ENCODE assay signal across 11 cellular contexts in the genomic region with DNA sequence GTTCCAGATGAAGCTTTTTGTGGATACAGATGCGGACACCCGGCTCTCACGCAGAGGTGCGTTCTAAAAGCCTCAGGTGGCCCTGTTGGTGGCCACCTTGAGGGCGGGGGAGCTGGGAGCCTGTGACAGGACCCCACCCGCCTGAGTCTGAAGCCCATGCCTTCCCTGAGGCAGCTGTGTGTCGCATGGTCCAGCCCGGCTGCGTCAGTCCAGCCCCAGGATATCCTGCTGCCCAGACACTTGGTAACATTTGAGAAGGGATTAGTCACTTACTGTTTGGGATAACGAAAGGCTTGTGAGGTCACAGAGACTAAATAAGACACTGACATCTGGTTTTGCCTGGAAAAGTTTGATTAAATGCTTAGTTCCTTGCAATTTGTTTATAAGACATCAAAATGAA.
A peak's percentile ranks its signal among the peaks of the same experiment; 100 is the strongest.
DNase-seq lines count a peak whose midpoint lies in the region; ATAC-seq and TF ChIP-seq lines count a peak whose summit lies in the region.
"Had no signal": no experiment of that assay in that cellular context is flagged by ENCODE, and none has a peak within 500 bp of the region (broad histone marks: within the 10 kb centered on the region; RNA-seq: fewer than 3 reads in every experiment).

No MANE protein-coding gene starts in this region.

- DNase-seq in AG09319 (ENCODE audit: extremely low read depth, low read depth) (peak; percentile 77), RWPE1 (ENCODE audit: low spot score) (peak; percentile 29), esophagus squamous epithelium (lab: John Stamatoyannopoulos, UW) (no peak), non-pigmented ciliary epithelial cell (ENCODE audit: low read depth) (peak; percentile 92), 8988T (no peak), nucleus accumbens (lab: John Stamatoyannopoulos, UW) (no peak), NCI-H345 treated with DMSO at 0.1 percent for 48 hours (lab: John Stamatoyannopoulos, UW; ENCODE audit: unreplicated experiment) (no peak)
- no peak for DNase-seq in stimulated activated naive CD8-positive, alpha-beta T cell treated with anti-CD3 and anti-CD28 coated beads, Interleukin-15, Interleukin-2, amounts not matched to agents 100 U/mL and 50 U/mL, for 24 hours
- DNase-seq: activated CD4-positive, alpha-beta T cell treated with anti-CD3 and anti-CD28 coated beads for 48 hours; MV-4-11 had no signal

- intact Hi-C loops in esophagus squamous epithelium (cut with DNase I), result no loop called here

- no peaks in the 10 kb centered on the region for H3K9me3 ChIP-seq in esophagus squamous epithelium

- TF ChIP-seq CTCF in AG09319 (IDR thresholded peaks at IDR 0.05; ENCODE audit: low read depth, low read length) (no peak), RWPE1 (conservative IDR thresholded peaks at IDR 0.05; ENCODE audit: low read depth) (no peak), esophagus squamous epithelium (IDR thresholded peaks at IDR 0.05) (no peak)

- CTCF ChIA-PET in RWPE1 (lab: Yijun Ruan, JAX), result no interaction called here

- H3K27me3 ChIP-seq in esophagus squamous epithelium, result no peaks in the 10 kb centered on the region

- H3K36me3 ChIP-seq in esophagus squamous epithelium, result peaks cover 2 to 41% (median 7%) of the 10 kb centered on the region in 3 donors

- WGBS in esophagus squamous epithelium, 2 donors, result 61% methylated on average over 5 of the region's 10 CpGs; no CpG with 5 or more reads in 1 of the 2 donors

- H3K4me1 ChIP-seq in esophagus squamous epithelium, result peaks cover 21 to 59% (median 35%) of the 10 kb centered on the region in 3 donors

- no peak for ATAC-seq in stimulated activated naive CD8-positive, alpha-beta T cell treated with anti-CD3 and anti-CD28 coated beads, Interleukin-15, Interleukin-2, amounts not matched to agents 100 U/mL and 50 U/mL, for 24 hours

- no peak for TF ChIP-seq POLR2A in esophagus squamous epithelium (IDR thresholded peaks at IDR 0.05)

- POLR2A ChIA-PET in RWPE1 (lab: Yijun Ruan, JAX; ENCODE audit: low non-redundant PET), result no interaction called here

- H3K27ac ChIP-seq in RWPE1 (peak overlapping the region; percentile 62), esophagus squamous epithelium (peak overlapping the region; percentile 13 to 74 (median 46))
- H3K27ac ChIP-seq: C4-2B had no signal

- H3K4me3 ChIP-seq in esophagus squamous epithelium, result no peak overlapping the region

Comparison
In these comparisons a context has a peak if more than half of its experiments do, and no peak if none do; other contexts are left out.
1. DNase-seq: peak in AG09319 (single experiment), RWPE1 (single experiment) and non-pigmented ciliary epithelial cell (single experiment); none in esophagus squamous epithelium (single experiment), stimulated activated naive CD8-positive, alpha-beta T cell treated with anti-CD3 and anti-CD28 coated beads, Interleukin-15, Interleukin-2, amounts not matched to agents 100 U/mL and 50 U/mL, for 24 hours (single experiment), 8988T (single experiment), nucleus accumbens (0 of 56) and NCI-H345 treated with DMSO at 0.1 percent for 48 hours (single experiment).